In the genomic region with DNA sequence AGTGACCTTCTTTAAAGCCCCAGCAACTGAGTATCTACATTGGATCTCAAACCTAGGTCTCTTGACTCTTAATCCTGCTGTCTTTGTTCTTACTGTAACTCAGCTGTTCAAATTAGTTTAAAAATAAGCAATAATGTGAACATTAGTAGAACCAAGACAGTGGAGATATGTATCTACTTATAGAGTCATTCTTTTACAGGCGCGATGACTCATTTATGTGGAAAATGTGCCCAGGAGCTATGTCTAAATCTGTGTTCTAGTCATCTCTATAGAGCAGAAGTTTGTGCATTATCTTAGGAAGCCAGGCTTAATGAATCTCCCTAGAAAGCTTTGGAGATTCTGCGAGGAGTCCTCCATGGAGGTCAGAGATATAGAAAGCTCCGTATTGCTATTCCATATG, we compare ENCODE assay signal across 11 cellular contexts.
A peak's percentile ranks its signal among the peaks of the same experiment; 100 is the strongest.
DNase-seq lines count a peak whose midpoint lies in the region; ATAC-seq and TF ChIP-seq lines count a peak whose summit lies in the region.
"Had no signal": no experiment of that assay in that cellular context is flagged by ENCODE, and none has a peak within 500 bp of the region (broad histone marks: within the 10 kb centered on the region; RNA-seq: fewer than 3 reads in every experiment).

No MANE protein-coding gene starts in this region.

- dilution Hi-C loops in mammary epithelial cell (cut with HindIII; ENCODE audit: low sequenced_read_pairs) = no loop called here

- no peaks in the 10 kb centered on the region for H4K20me1 ChIP-seq in mammary epithelial cell (ENCODE audit: insufficient read depth, low read length)

- H3K4me2 ChIP-seq in mammary epithelial cell (ENCODE audit: insufficient read depth, low read depth, low read length) = peak overlapping the region; percentile 40
- no peak overlapping the region for H3K4me2 ChIP-seq in trophoblast cell (ENCODE audit: low read length)

- no peak overlapping the region for H4K91ac ChIP-seq in trophoblast cell (ENCODE audit: low read depth, low read length)

- CTCF ChIA-PET in mammary epithelial cell (lab: Charles Lee; ENCODE audit: low non-redundant PET) = interaction anchor here (0.7 kb wide), 1 partner anchor 78 kb away, joined by 4 read pairs; no protein-coding TSS in a partner anchor

- peaks cover 23% of the 10 kb centered on the region for H3K4me1 ChIP-seq in mammary epithelial cell (ENCODE audit: insufficient read depth, low read length)
- peaks cover 0 to 2% of the 10 kb centered on the region in 2 experiments for H3K4me1 ChIP-seq in trophoblast cell (ENCODE audit: control insufficient read depth in 1 of 2, insufficient read depth in 2 of 2, low read length in 2 of 2)

- H2AFZ ChIP-seq in mammary epithelial cell (ENCODE audit: low read depth, low read length) = peak overlapping the region; percentile 7
- H2AFZ ChIP-seq in trophoblast cell (ENCODE audit: insufficient read depth, low read length, poor library complexity) = no peak overlapping the region

- H4K8ac ChIP-seq in trophoblast cell (ENCODE audit: low read depth, low read length) = no peak overlapping the region

- H3K18ac ChIP-seq in trophoblast cell (ENCODE audit: low read length) = no peak overlapping the region

- no peak overlapping the region for H3K4ac ChIP-seq in trophoblast cell (ENCODE audit: low read depth, low read length)

- H3K27ac ChIP-seq in mammary epithelial cell (ENCODE audit: insufficient read depth, low read depth, low read length) (no peak overlapping the region), trophoblast cell (ENCODE audit: low read depth, low read length) (no peak overlapping the region)

- H3K23ac ChIP-seq in trophoblast cell (ENCODE audit: low read length) = no peak overlapping the region

- H4K12ac ChIP-seq in trophoblast cell (ENCODE audit: low read depth, low read length) = no peak overlapping the region

- intact Hi-C loops in mammary epithelial cell (cut with micrococcal nuclease) (no loop called here), sciatic nerve (cut with DNase I) (no loop called here)

- H3K14ac ChIP-seq in trophoblast cell (ENCODE audit: low read length) = no peak overlapping the region

- no peaks in the 10 kb centered on the region for H3K36me3 ChIP-seq in mammary epithelial cell (ENCODE audit: insufficient read depth, low read length)
- no peaks in the 10 kb centered on the region for H3K36me3 ChIP-seq in trophoblast cell (ENCODE audit: control insufficient read depth in 1 of 2, insufficient read depth in 2 of 2, low read length in 2 of 2)

- H3K9me3 ChIP-seq in mammary epithelial cell (replicated peaks; ENCODE audit: insufficient read depth, low read length) (no peaks in the 10 kb centered on the region), trophoblast cell (ENCODE audit: insufficient read depth, low read depth, low read length) (no peaks in the 10 kb centered on the region)

- WGBS in mammary epithelial cell (ENCODE audit: low coverage, missing lambda C conversion rate) = 23% methylated on average over 4 of the region's 4 CpGs
- no CpG with 5 or more reads among the region's 4 CpGs for WGBS in trophoblast cell (ENCODE audit: extremely low coverage, insufficient coverage, insufficient read length)

- ATAC-seq in sciatic nerve (no peak), omental fat pad (ENCODE audit: low FRiP score) (no peak)

- no peak overlapping the region for H2BK12ac ChIP-seq in trophoblast cell (ENCODE audit: low read length)

- H3K79me2 ChIP-seq in mammary epithelial cell (ENCODE audit: insufficient read depth, low read length) (no peaks in the 10 kb centered on the region), trophoblast cell (ENCODE audit: control insufficient read depth, insufficient read depth, low read length, poor library complexity) (no peaks in the 10 kb centered on the region)

- H2BK120ac ChIP-seq in trophoblast cell (ENCODE audit: insufficient read depth, low read length, poor library complexity) = no peak overlapping the region

- in situ Hi-C loops in mammary epithelial cell (cut with MboI; ENCODE audit: low sequenced_read_pairs in 2 of 2) = loop anchor here in 1 of 2 donors (25.0 kb wide), 1 partner anchor 516 kb away; no protein-coding TSS in a partner anchor

- H3K79me1 ChIP-seq in trophoblast cell (ENCODE audit: low read length) = no peaks in the 10 kb centered on the region

- BruUV-seq in mammary epithelial cell (replicated peaks; lab: Mats Ljungman, UMichigan) = no TSS peak

- no peak for TF ChIP-seq POLR2A in NB4 (IDR thresholded peaks at IDR 0.05; ENCODE audit: extremely low read depth, insufficient read length)

- H3K9ac ChIP-seq in mammary epithelial cell (ENCODE audit: insufficient read depth, low read length) (no peak overlapping the region), trophoblast cell (ENCODE audit: low read length) (no peak overlapping the region)

- H3K4me3 ChIP-seq in NB4 (ENCODE audit: low read depth, low read length) (no peak overlapping the region), mammary epithelial cell (replicated peaks in 1 of 3; ENCODE audit: insufficient read depth in 1 of 3, low read depth in 2 of 3, low read length in 3 of 3) (no peak overlapping the region), trophoblast cell (ENCODE audit: low read depth, low read length) (no peak overlapping the region)
- H3K4me3 ChIP-seq: skin epidermis had no signal

- peak; percentile 31 for DNase-seq in activated CD4-positive, alpha-beta T cell treated with anti-CD3 and anti-CD28 coated beads for 48 hours
- DNase-seq in activated CD4-positive, alpha-beta T cell treated with anti-CD3 and anti-CD28 coated beads, Interleukin-2, amount 50 U/mL, for 4 hours = no peak
- peak; percentile 54 for DNase-seq in NB4 (ENCODE audit: low read depth)
- DNase-seq in mammary epithelial cell = peak; percentile 79
- peak; percentile 58 to 61 for DNase-seq in trophoblast cell
- DNase-seq in ureter (ENCODE audit: low spot score) = no peak
- DNase-seq in sciatic nerve (ENCODE audit: low spot score) = no peak
- DNase-seq in omental fat pad (ENCODE audit: low spot score) = no peak
- DNase-seq: activated B cell treated with CpG ODN at 0.5 μM for 24 hours, midbrain had no signal

- TF ChIP-seq CTCF in NB4 (IDR thresholded peaks at IDR 0.05; ENCODE audit: low read depth, low read length) = no peak
- no peak for TF ChIP-seq CTCF in mammary epithelial cell (conservative IDR thresholded peaks at IDR 0.05 in 1 of 2, IDR thresholded peaks at IDR 0.05 in 1 of 2; ENCODE audit: extremely low read depth in 1 of 2, insufficient read depth in 1 of 2, low read depth in 1 of 2, low read length in 2 of 2)
- no peak for TF ChIP-seq CTCF in omental fat pad (IDR thresholded peaks at IDR 0.05)

- no peak overlapping the region for H2BK5ac ChIP-seq in trophoblast cell (ENCODE audit: low read depth, low read length, poor library complexity)

- H3K27me3 ChIP-seq in mammary epithelial cell (ENCODE audit: insufficient read depth, low read length) (no peaks in the 10 kb centered on the region), trophoblast cell (ENCODE audit: insufficient read depth, low read length) (no peaks in the 10 kb centered on the region)

- H2AK5ac ChIP-seq in trophoblast cell (ENCODE audit: low read length) = no peak overlapping the region

Comparison
In these comparisons a context has a peak if more than half of its experiments do, and no peak if none do; other contexts are left out.
1. DNase-seq: peak in activated CD4-positive, alpha-beta T cell treated with anti-CD3 and anti-CD28 coated beads for 48 hours (single experiment), NB4 (single experiment), mammary epithelial cell (single experiment) and trophoblast cell (2 of 2); none in activated CD4-positive, alpha-beta T cell treated with anti-CD3 and anti-CD28 coated beads, Interleukin-2, amount 50 U/mL, for 4 hours (0 of 2), ureter (single experiment), sciatic nerve (single experiment) and omental fat pad (single experiment).